In the genomic region with DNA sequence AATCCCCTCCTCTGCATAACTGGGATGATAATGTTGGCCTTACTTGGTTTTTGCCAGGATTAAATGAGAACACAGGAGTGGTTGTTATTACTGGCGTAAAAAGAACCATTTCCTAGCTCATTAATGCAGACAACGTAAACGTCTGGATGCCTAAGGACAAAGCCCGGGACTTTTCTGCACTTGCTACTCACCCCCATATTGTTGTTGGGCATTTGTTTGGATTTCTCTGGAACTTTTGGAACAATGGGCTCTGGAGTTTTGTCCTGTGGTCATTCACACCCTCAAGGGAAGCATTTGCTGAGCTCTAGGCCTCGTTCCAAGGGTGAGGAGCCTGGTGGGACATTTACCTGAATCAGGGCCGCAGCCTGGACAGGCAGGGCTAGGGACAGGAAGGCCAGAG, we compare ENCODE assay signal across 24 cellular contexts.
DNase-seq lines count a peak whose midpoint lies in the region; ATAC-seq, FAIRE-seq and TF ChIP-seq lines count a peak whose summit lies in the region.
"Had no signal": no experiment of that assay in that cellular context is flagged by ENCODE, and none has a peak within 500 bp of the region (broad histone marks: within the 10 kb centered on the region; RNA-seq: fewer than 3 reads in every experiment).

No MANE protein-coding gene starts in this region.

- DNase-seq in HepG2 (ENCODE audit: low spot score) (no peak), gastrocnemius medialis (no peak), superior temporal gyrus (ENCODE audit: extremely low spot score) (no peak), foreskin fibroblast (no peak)
- DNase-seq in stimulated activated CD4-positive, alpha-beta T cell treated with anti-CD3 and anti-CD28 coated beads, Interleukin-1b, Interleukin-23, amount 100 ng/mL, for 48 hours: no peak
- DNase-seq: activated CD4-positive, alpha-beta T cell treated with anti-CD3 and anti-CD28 coated beads for 1 hour; activated T-cell treated with anti-CD3 and anti-CD28 coated beads, Interleukin-2, amount 50 U/mL, for 48 hours; CD4-positive, alpha-beta T cell; DMS 273 treated with DMSO at 0.1 percent for 48 hours; GDM1; HFFc6; hypothalamus; islet precursor cell; MM.1S; NCI-H1694 treated with DMSO at 0.1 percent for 48 hours; NCI-H748 treated with DMSO at 0.1 percent for 48 hours; stimulated activated CD4-positive, alpha-beta T cell treated with anti-CD3 and anti-CD28 coated beads, Interleukin-4, amount 100 ng/mL, for 24 hours; SW 1271 had no signal

- no peaks in the 10 kb centered on the region for H3K79me2 ChIP-seq in HepG2 (ENCODE audit: insufficient read depth, low read length)

- TF ChIP-seq RAD21 in HepG2 (CRISPR knock-in tag; IDR thresholded peaks at IDR 0.05): no peak

- intact Hi-C loops in HepG2 (cut with micrococcal nuclease; ENCODE audit: unreplicated experiment): no loop called here
- intact Hi-C loops in gastrocnemius medialis (cut with DNase I; ENCODE audit: low total_unique reads): no loop called here

- H3K27ac ChIP-seq in BLaER1 treated with 17β-estradiol and CSF1 and Interleukin-3, amounts not matched to agents 10 nM and 100 nM: peak overlapping the region in 1 of 11 experiments; percentile 2; a peak in 1 of 22 replicates
- H3K27ac ChIP-seq in cingulate gyrus (ENCODE audit: low read depth, low read length) (peak overlapping the region; percentile 72), HepG2 (ENCODE audit: extremely low read length, insufficient read depth, low read length) (no peak overlapping the region), gastrocnemius medialis (peak overlapping the region in 3 of 4 donors; percentile 56 to 71 (median 64))

- TF ChIP-seq CTCF in HepG2 (CRISPR knock-in tag; IDR thresholded peaks at IDR 0.05) (no peak), gastrocnemius medialis (IDR thresholded peaks at IDR 0.05 in 4 of 5, conservative IDR thresholded peaks at IDR 0.05 in 1 of 5) (no peak), foreskin fibroblast (IDR thresholded peaks at IDR 0.05; ENCODE audit: low read depth, low read length) (no peak)

- no peak for ATAC-seq in HepG2
- ATAC-seq in gastrocnemius medialis: no peak
- ATAC-seq in GM21786 (IDR thresholded peaks at IDR 0.05; ENCODE audit: unreplicated experiment): no peak
- ATAC-seq: natural killer cell treated with Interleukin-12 subunit alpha and Interleukin-12 subunit beta and Interleukin-15 and Interleukin-18, amount 100 ng/mL, for 72 hours had no signal

- H2AFZ ChIP-seq in HepG2 (ENCODE audit: low read length): no peak overlapping the region

- CTCF ChIA-PET in HepG2 (lab: Yijun Ruan, JAX; ENCODE audit: low intra/inter-chr PET ratio, low total read pairs): no interaction called here

- peak overlapping the region in 3 of 11 experiments; percentile 26 to 36 (median 27); a peak in 1 of 22 replicates for H3K9ac ChIP-seq in BLaER1 treated with 17β-estradiol and CSF1 and Interleukin-3, amounts not matched to agents 10 nM and 100 nM
- no peak overlapping the region for H3K9ac ChIP-seq in HepG2 (ENCODE audit: insufficient read depth, low read depth, low read length)

- peaks cover 56 to 100% (median 95%) of the 10 kb centered on the region in 10 experiments for H3K4me1 ChIP-seq in BLaER1 treated with 17β-estradiol and CSF1 and Interleukin-3, amounts not matched to agents 10 nM and 100 nM
- peaks cover 98% of the 10 kb centered on the region for H3K4me1 ChIP-seq in HepG2 (ENCODE audit: insufficient read depth, low read length)
- H3K4me1 ChIP-seq in gastrocnemius medialis: peaks cover 32 to 81% of the 10 kb centered on the region in 2 donors

- TF ChIP-seq POLR2A in HepG2 (IDR thresholded peaks at IDR 0.05; ENCODE audit: insufficient read depth in 1 of 2, low read depth in 2 of 2, low read length in 2 of 2): no peak
- no peak for TF ChIP-seq POLR2A in gastrocnemius medialis (IDR thresholded peaks at IDR 0.05)

- H3K9me3 ChIP-seq in BLaER1 treated with 17β-estradiol and CSF1 and Interleukin-3, amounts not matched to agents 10 nM and 100 nM (replicated peaks in 1 of 11): no peaks in the 10 kb centered on the region
- no peaks in the 10 kb centered on the region for H3K9me3 ChIP-seq in HepG2 (ENCODE audit: low read length)
- H3K9me3 ChIP-seq in gastrocnemius medialis: no peaks in the 10 kb centered on the region

- H3K4me2 ChIP-seq in BLaER1 treated with 17β-estradiol and CSF1 and Interleukin-3, amounts not matched to agents 10 nM and 100 nM: peak overlapping the region in 9 of 11 experiments; percentile 84 to 98 (median 95); a peak in 17 of 22 replicates
- no peak overlapping the region for H3K4me2 ChIP-seq in HepG2 (ENCODE audit: low read depth, low read length)

- BruUV-seq in HepG2 (replicated peaks; lab: Mats Ljungman, UMichigan): no TSS peak

- H3K4me3 ChIP-seq in BLaER1 treated with 17β-estradiol and CSF1 and Interleukin-3, amounts not matched to agents 10 nM and 100 nM: no peak overlapping the region
- H3K4me3 ChIP-seq in HepG2 (replicated peaks in 1 of 3; ENCODE audit: insufficient read depth in 1 of 3, low read depth in 2 of 3, low read length in 3 of 3) (no peak overlapping the region), gastrocnemius medialis (no peak overlapping the region), foreskin fibroblast (ENCODE audit: low read depth in 1 of 2, low read length in 2 of 2) (no peak overlapping the region)

- H3K36me3 ChIP-seq in BLaER1 treated with 17β-estradiol and CSF1 and Interleukin-3, amounts not matched to agents 10 nM and 100 nM: no peaks in the 10 kb centered on the region
- H3K36me3 ChIP-seq in HepG2 (replicated peaks in 1 of 2; ENCODE audit: control insufficient read depth in 1 of 2, insufficient read depth in 2 of 2, low read length in 2 of 2) (no peaks in the 10 kb centered on the region), gastrocnemius medialis (no peaks in the 10 kb centered on the region)

- POLR2A ChIA-PET in HepG2 (lab: Yijun Ruan, JAX): interaction anchor here (1.1 to 36.8 kb wide), 4 partner anchors 9 to 123 kb away, joined by 5 to 1537 read pairs (median 268); a partner anchor contains a TSS

- TF ChIP-seq EP300 in HepG2 (IDR thresholded peaks at IDR 0.05; ENCODE audit: low read depth in 2 of 2, low read length in 2 of 2) (no peak), HepG2 (CRISPR knock-in tag; IDR thresholded peaks at IDR 0.05; ENCODE audit: borderline replicate concordance) (no peak)

- FAIRE-seq in HepG2 (lab: Jason Lieb, UNC): no peak
- FAIRE-seq: colon, TTC549 had no signal

- peaks cover 0 to 4% (median 0%) of the 10 kb centered on the region in 11 experiments; a peak in 2 of 22 replicates for H4K20me1 ChIP-seq in BLaER1 treated with 17β-estradiol and CSF1 and Interleukin-3, amounts not matched to agents 10 nM and 100 nM
- H4K20me1 ChIP-seq in HepG2 (ENCODE audit: insufficient read depth, low read length): no peaks in the 10 kb centered on the region

- no peaks in the 10 kb centered on the region for H3K27me3 ChIP-seq in BLaER1 treated with 17β-estradiol and CSF1 and Interleukin-3, amounts not matched to agents 10 nM and 100 nM
- H3K27me3 ChIP-seq in HepG2 (ENCODE audit: control insufficient read depth in 1 of 2, insufficient read depth in 2 of 2, low read length in 2 of 2) (no peaks in the 10 kb centered on the region), gastrocnemius medialis (no peaks in the 10 kb centered on the region)

- in situ Hi-C loops in HepG2 (cut with HindIII; ENCODE audit: extremely low pct_ligation_motif_present, low pct_unique_long_range_greater_than_20kb) (no loop called here), gastrocnemius medialis (cut with MboI; ENCODE audit: low sequenced_read_pairs in 4 of 4) (no loop called here)

- 98% methylated on average over 6 of the region's 6 CpGs for WGBS in HepG2 (ENCODE audit: low lambda C conversion rate)

TF ChIP-seq in HepG2, 621 proteins besides CTCF, POLR2A, EP300 and RAD21:
- no peak for TF ChIP-seq SKI (IDR thresholded peaks at IDR 0.05; ENCODE audit: partially characterized antibody)
- TF ChIP-seq ZFX (CRISPR knock-in tag; IDR thresholded peaks at IDR 0.05; ENCODE audit: low read depth): peak; percentile 28; the same call in 1 of the 2 replicates
- 0 out of 2 replicates have a peak, but pooled peaks have one; percentile 41 for TF ChIP-seq ZNF343 (CRISPR knock-in tag; IDR thresholded peaks at IDR 0.05)
- 0 out of 2 replicates have a peak, but pooled peaks have one; percentile 48 for TF ChIP-seq ZNF543 (CRISPR knock-in tag; IDR thresholded peaks at IDR 0.05)
- no peak for TF ChIP-seq ZNF746 (CRISPR knock-in tag; IDR thresholded peaks at IDR 0.05)
- TF ChIP-seq MTA1 (CRISPR knock-in tag; IDR thresholded peaks at IDR 0.05; ENCODE audit: borderline replicate concordance): 0 out of 2 replicates have a peak, but pooled peaks have one; percentile 12
TF ChIP-seq in HepG2: peak in this region for 4.
